In genomic region chr2:15695582-15696330, GRCh38 we compare ENCODE assay signal across 33 cellular contexts.
"Had no signal": no experiment of that assay in that cellular context is flagged by ENCODE, and none has a peak within 500 bp of the region (broad histone marks: within the 10 kb centered on the region; RNA-seq: fewer than 3 reads in every experiment).

No MANE protein-coding gene starts in this region.

- H3K9me3 ChIP-seq: adrenal gland, body of pancreas, breast epithelium had no signal

- H3K27ac ChIP-seq: adrenal gland, body of pancreas, brain microvascular endothelial cell, breast epithelium, VCaP had no signal

- H3K36me3 ChIP-seq: adrenal gland, brain microvascular endothelial cell, breast epithelium had no signal

- H3K27me3 Mint-ChIP-seq: activated CD4-positive, alpha-beta memory T cell treated with anti-CD3 and anti-CD28 coated beads for 36 hours; activated CD4-positive, alpha-beta T cell treated with anti-CD3 and anti-CD28 coated beads, Interleukin-2, amount 10 ng/mL, durations not matched to agents 24 days and 14 days; activated CD8-positive, alpha-beta T cell treated with anti-CD3 and anti-CD28 coated beads for 36 hours; activated T-helper 17 cell treated with anti-CD3 and anti-CD28 coated beads, Interleukin-2, amount 50 U/mL, for 72 hours had no signal

- H3K4me1 Mint-ChIP-seq: activated B cell treated with CpG ODN at 0.5 μM for 24 hours; activated CD4-positive, alpha-beta T cell treated with anti-CD3 and anti-CD28 coated beads, Interleukin-2, amount 10 ng/mL, durations not matched to agents 24 days and 14 days; activated naive CD8-positive, alpha-beta T cell treated with anti-CD3 and anti-CD28 coated beads for 36 hours; activated T-helper 17 cell treated with anti-CD3 and anti-CD28 coated beads, Interleukin-2, amount 50 U/mL, for 72 hours; T-cell had no signal

- H3K36me3 Mint-ChIP-seq: activated CD4-positive, alpha-beta memory T cell treated with anti-CD3 and anti-CD28 coated beads for 36 hours; activated naive CD4-positive, alpha-beta T cell treated with anti-CD3 and anti-CD28 coated beads, Interleukin-2, amount 50 U/mL, for 72 hours; activated naive CD8-positive, alpha-beta T cell treated with anti-CD3 and anti-CD28 coated beads for 36 hours; T-cell had no signal

- H3K4me3 Mint-ChIP-seq: activated B cell treated with CpG ODN at 0.5 μM for 24 hours; activated CD4-positive, alpha-beta memory T cell treated with anti-CD3 and anti-CD28 coated beads for 36 hours; activated CD4-positive, alpha-beta T cell treated with anti-CD3 and anti-CD28 coated beads, Interleukin-2, amount 10 ng/mL, durations not matched to agents 24 days and 14 days; activated CD8-positive, alpha-beta T cell treated with anti-CD3 and anti-CD28 coated beads for 36 hours; activated naive CD4-positive, alpha-beta T cell treated with anti-CD3 and anti-CD28 coated beads for 36 hours; activated naive CD8-positive, alpha-beta T cell treated with anti-CD3 and anti-CD28 coated beads for 36 hours; activated T-cell treated with anti-CD3 and anti-CD28 coated beads, Interleukin-2, amount 50 U/mL, for 4 hours; activated T-cell treated with anti-CD3 and anti-CD28 coated beads, Interleukin-2, amount 50 U/mL, for 72 hours; activated T-helper 1 cell treated with anti-CD3 and anti-CD28 coated beads, Interleukin-12 subunit alpha, Interleukin-12 subunit beta, Interleukin-2, Interleukin-4 antibody, amounts not matched to agents 30 ng/mL and 10 ng/mL and 1 ng/mL, durations not matched to agents 14 hours and 24 hours and 36 hours; activated T-helper 17 cell treated with anti-CD3 and anti-CD28 coated beads, Interleukin-2, amount 50 U/mL, for 72 hours; T-cell; T-helper 17 cell had no signal

- H3K4me1 ChIP-seq: adrenal gland, body of pancreas, breast epithelium had no signal

- DNase-seq: activated B cell treated with CpG ODN at 0.5 μM for 24 hours; activated CD4-positive, alpha-beta memory T cell treated with anti-CD3 and anti-CD28 coated beads for 36 hours; activated CD4-positive, alpha-beta T cell treated with anti-CD3 and anti-CD28 coated beads for 4 hours; activated CD4-positive, alpha-beta T cell treated with anti-CD3 and anti-CD28 coated beads, Interleukin-2, amount 10 ng/mL, durations not matched to agents 24 days and 14 days; activated CD4-positive, alpha-beta T cell treated with anti-CD3 and anti-CD28 coated beads, Interleukin-2, amount 50 U/mL, for 1 hour; activated CD4-positive, alpha-beta T cell treated with anti-CD3 and anti-CD28 coated beads, Interleukin-2, amount 50 U/mL, for 4 hours; activated CD4-positive, CD25-positive, alpha-beta regulatory T cell treated with anti-CD3 and anti-CD28 coated beads, Interleukin-2, amount 50 U/mL, for 72 hours; activated CD8-positive, alpha-beta memory T cell treated with anti-CD3 and anti-CD28 coated beads, Interleukin-2, amount 50 U/mL, for 4 hours; activated CD8-positive, alpha-beta T cell treated with anti-CD3 and anti-CD28 coated beads for 36 hours; activated effector memory CD4-positive, alpha-beta T cell treated with anti-CD3 and anti-CD28 coated beads, Interleukin-2, amount 50 U/mL, for 16 hours; activated gamma-delta T cell treated with Interleukin-2 at 50 U/mL for 16 hours; activated naive CD4-positive, alpha-beta T cell; activated naive CD4-positive, alpha-beta T cell treated with anti-CD3 and anti-CD28 coated beads for 36 hours; activated naive CD4-positive, alpha-beta T cell treated with anti-CD3 and anti-CD28 coated beads, Interleukin-2, amount 50 U/mL, for 16 hours; activated naive CD8-positive, alpha-beta T cell treated with anti-CD3 and anti-CD28 coated beads for 36 hours; activated T-cell treated with anti-CD3 and anti-CD28 coated beads for 4 hours; activated T-cell treated with anti-CD3 and anti-CD28 coated beads, Interleukin-2, amount 50 U/mL, for 1 hour; activated T-cell treated with anti-CD3 and anti-CD28 coated beads, Interleukin-2, amount 50 U/mL, for 4 hours; activated T-cell treated with anti-CD3 and anti-CD28 coated beads, Interleukin-2, amount 50 U/mL, for 72 hours; adrenal gland; amniotic stem cell; aorta; body of pancreas; brain microvascular endothelial cell; central memory CD4-positive, alpha-beta T cell; T-cell; T-helper 17 cell; T1000 had no signal

- H3K4me3 ChIP-seq: adrenal gland, body of pancreas, breast epithelium had no signal

- H3K27me3 ChIP-seq: adrenal gland, body of pancreas, brain microvascular endothelial cell, breast epithelium had no signal

- H3K9me3 Mint-ChIP-seq: activated B cell treated with CpG ODN at 0.5 μM for 24 hours; activated CD4-positive, alpha-beta memory T cell treated with anti-CD3 and anti-CD28 coated beads for 36 hours; activated CD4-positive, alpha-beta T cell treated with anti-CD3 and anti-CD28 coated beads, Interleukin-2, amount 10 ng/mL, durations not matched to agents 24 days and 14 days; activated CD8-positive, alpha-beta T cell treated with anti-CD3 and anti-CD28 coated beads for 36 hours; activated naive CD4-positive, alpha-beta T cell treated with anti-CD3 and anti-CD28 coated beads for 36 hours; activated naive CD4-positive, alpha-beta T cell treated with anti-CD3 and anti-CD28 coated beads, Interleukin-2, amount 50 U/mL, for 72 hours; activated naive CD8-positive, alpha-beta T cell treated with anti-CD3 and anti-CD28 coated beads for 36 hours; activated T-cell treated with anti-CD3 and anti-CD28 coated beads, Interleukin-2, amount 50 U/mL, for 4 hours; activated T-cell treated with anti-CD3 and anti-CD28 coated beads, Interleukin-2, amount 50 U/mL, for 72 hours; activated T-helper 1 cell treated with anti-CD3 and anti-CD28 coated beads, Interleukin-12 subunit alpha, Interleukin-12 subunit beta, Interleukin-2, Interleukin-4 antibody, amounts not matched to agents 30 ng/mL and 10 ng/mL and 1 ng/mL, durations not matched to agents 14 hours and 24 hours and 36 hours; activated T-helper 17 cell treated with anti-CD3 and anti-CD28 coated beads, Interleukin-2, amount 50 U/mL, for 72 hours; T-cell had no signal

- H3K27ac Mint-ChIP-seq: activated B cell treated with CpG ODN at 0.5 μM for 24 hours; activated CD4-positive, alpha-beta memory T cell treated with anti-CD3 and anti-CD28 coated beads for 36 hours; activated CD4-positive, alpha-beta T cell treated with anti-CD3 and anti-CD28 coated beads, Interleukin-2, amount 10 ng/mL, durations not matched to agents 24 days and 14 days; activated CD8-positive, alpha-beta T cell treated with anti-CD3 and anti-CD28 coated beads for 36 hours; activated naive CD4-positive, alpha-beta T cell treated with anti-CD3 and anti-CD28 coated beads for 36 hours; activated naive CD4-positive, alpha-beta T cell treated with anti-CD3 and anti-CD28 coated beads, Interleukin-2, amount 50 U/mL, for 72 hours; activated naive CD8-positive, alpha-beta T cell treated with anti-CD3 and anti-CD28 coated beads for 36 hours; activated T-cell treated with anti-CD3 and anti-CD28 coated beads, Interleukin-2, amount 50 U/mL, for 72 hours; activated T-helper 1 cell treated with anti-CD3 and anti-CD28 coated beads, Interleukin-12 subunit alpha, Interleukin-12 subunit beta, Interleukin-2, Interleukin-4 antibody, amounts not matched to agents 30 ng/mL and 10 ng/mL and 1 ng/mL, durations not matched to agents 14 hours and 24 hours and 36 hours; activated T-helper 17 cell treated with anti-CD3 and anti-CD28 coated beads, Interleukin-2, amount 50 U/mL, for 72 hours; T-cell; T-helper 17 cell had no signal

- ATAC-seq: activated CD8-positive, alpha-beta T cell treated with anti-CD3 and anti-CD28 coated beads for 36 hours; activated naive CD4-positive, alpha-beta T cell treated with anti-CD3 and anti-CD28 coated beads, Interleukin-2, amount 50 U/mL, for 72 hours; activated T-cell treated with anti-CD3 and anti-CD28 coated beads, Interleukin-2, amount 50 U/mL, for 4 hours; activated T-cell treated with anti-CD3 and anti-CD28 coated beads, Interleukin-2, amount 50 U/mL, for 72 hours; activated T-helper 17 cell treated with anti-CD3 and anti-CD28 coated beads, Interleukin-2, amount 50 U/mL, for 72 hours; body of pancreas; T-cell; T-helper 17 cell had no signal
